Comparison of ENCODE assay signal across 9 cellular contexts in the genomic region with DNA sequence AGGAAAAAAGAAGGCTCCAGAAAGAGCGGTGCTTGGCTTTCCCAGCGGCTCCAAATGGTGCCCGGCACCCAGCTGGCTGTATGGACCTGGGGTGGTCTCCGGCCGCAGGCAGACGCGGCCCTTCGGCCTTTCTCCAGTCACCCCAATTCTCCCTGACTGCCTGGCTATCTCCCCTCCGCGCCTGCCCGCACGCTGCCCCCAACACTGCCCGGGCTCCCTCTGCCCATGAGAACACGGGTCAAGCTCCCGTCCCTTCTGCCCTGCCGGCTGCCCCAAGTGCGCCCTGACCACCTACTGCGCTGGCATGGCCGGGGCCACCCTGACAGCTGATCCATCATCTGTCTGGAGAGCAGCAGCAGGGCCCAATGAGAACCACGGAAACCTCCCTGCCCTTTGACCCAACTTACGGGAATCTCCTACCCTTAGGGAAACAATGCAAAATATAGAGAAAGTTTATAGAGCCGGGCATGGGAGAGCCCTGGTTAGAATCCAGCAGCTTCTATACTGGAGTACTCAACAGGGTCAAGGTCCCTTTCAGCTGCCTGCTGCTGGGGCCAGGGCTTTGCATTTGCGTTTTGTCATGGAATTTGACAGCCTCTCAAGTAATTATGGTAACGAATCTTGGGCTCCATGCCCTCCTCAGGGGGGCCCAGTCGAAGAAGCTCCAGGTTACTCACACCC. TPM values are rescaled to one million over a fixed set of nuclear protein-coding genes. Genes with fewer than 3 reads are reported as not detected.
DNase-seq lines count a peak whose midpoint lies in the region; ATAC-seq and TF ChIP-seq lines count a peak whose summit lies in the region.
"Had no signal": no experiment of that assay in that cellular context is flagged by ENCODE, and none has a peak within 500 bp of the region (broad histone marks: within the 10 kb centered on the region; RNA-seq: fewer than 3 reads in every experiment).

No MANE protein-coding gene starts in this region.

- H3K9me3 ChIP-seq in AG04450 (ENCODE audit: control insufficient read depth, insufficient read depth, low read length) (no peaks in the 10 kb centered on the region), Panc1 (ENCODE audit: control insufficient read depth, insufficient read depth, low read depth, low read length) (no peaks in the 10 kb centered on the region), neuronal stem cell (replicated peaks in 1 of 2; ENCODE audit: control insufficient read depth in 2 of 2, insufficient read depth in 1 of 2, low read depth in 1 of 2, low read length in 2 of 2) (no peaks in the 10 kb centered on the region)

- peak overlapping the region; percentile 50; the same call in 1 of the 2 replicates for H3K4me3 ChIP-seq in AG04450 (ENCODE audit: low read depth, low read length)
- peak overlapping the region; percentile 72 to 85 for H3K4me3 ChIP-seq in Panc1 (ENCODE audit: low read depth in 2 of 2, low read length in 2 of 2)
- peak overlapping the region; percentile 45 to 56 for H3K4me3 ChIP-seq in foreskin fibroblast (ENCODE audit: low read depth in 1 of 2, low read length in 2 of 2)
- H3K4me3 ChIP-seq in neuronal stem cell (ENCODE audit: low read length in 2 of 2) = peak overlapping the region; percentile 42 to 70

- no peak overlapping the region for H2AK5ac ChIP-seq in neuronal stem cell (ENCODE audit: low read depth, low read length)

- peak overlapping the region; percentile 81 for H3K27ac ChIP-seq in AG04450 (ENCODE audit: low read depth, low read length)
- H3K27ac ChIP-seq in Panc1 (ENCODE audit: low read length) = peak overlapping the region; percentile 78
- H3K27ac ChIP-seq in neuronal stem cell (replicated peaks; ENCODE audit: low read length) = no peak overlapping the region

- no peak overlapping the region for H3K23ac ChIP-seq in neuronal stem cell (ENCODE audit: low read depth, low read length, poor library complexity)

- H3K79me1 ChIP-seq in neuronal stem cell (ENCODE audit: low read depth, low read length) = no peaks in the 10 kb centered on the region

- WGBS in neuronal stem cell (ENCODE audit: extremely low coverage in 2 of 2, insufficient read length in 2 of 2, insufficient replicate concordance in 1 of 2), 2 donors = no CpG with 5 or more reads among the region's 25 CpGs

- no peak overlapping the region for H3K4ac ChIP-seq in neuronal stem cell (ENCODE audit: low read length)

- H4K91ac ChIP-seq in neuronal stem cell (ENCODE audit: low read depth, low read length, poor library complexity) = no peak overlapping the region

- H3K4me2 ChIP-seq in neuronal stem cell (ENCODE audit: insufficient read depth, low read length, poor library complexity, severe bottlenecking) = peak overlapping the region; percentile 51

- peak overlapping the region; percentile 63 for H2AFZ ChIP-seq in neuronal stem cell (ENCODE audit: low read length)

- peak overlapping the region; percentile 60 for H3K9ac ChIP-seq in neuronal stem cell (ENCODE audit: low read depth, low read length, poor library complexity)

- intact Hi-C loops in Panc1 (cut with micrococcal nuclease; ENCODE audit: unreplicated experiment) = no loop called here

- no peak overlapping the region for H2BK120ac ChIP-seq in neuronal stem cell (ENCODE audit: low read depth, low read length)

- H3K4me1 ChIP-seq in Panc1 (ENCODE audit: control insufficient read depth, insufficient read depth, low read length) = peaks cover 12% of the 10 kb centered on the region
- peaks cover 5 to 10% of the 10 kb centered on the region in 2 donors for H3K4me1 ChIP-seq in neuronal stem cell (ENCODE audit: control insufficient read depth in 2 of 2, insufficient read depth in 1 of 2, low read depth in 1 of 2, low read length in 2 of 2)

- no peaks in the 10 kb centered on the region for H3K36me3 ChIP-seq in Panc1 (ENCODE audit: control insufficient read depth, insufficient read depth, low read length)
- no peaks in the 10 kb centered on the region for H3K36me3 ChIP-seq in neuronal stem cell (replicated peaks in 1 of 2; ENCODE audit: control insufficient read depth in 2 of 2, insufficient read depth in 2 of 2, low read length in 2 of 2)

- no peak overlapping the region for H4K8ac ChIP-seq in neuronal stem cell (ENCODE audit: low read depth, low read length)

- ATAC-seq in Panc1 = no peak

- CTCF ChIA-PET in AG04450 (lab: Charles Lee) = interaction anchor here (2.9 kb wide), 1 partner anchor 10 kb away, joined by 12 read pairs; no protein-coding TSS in a partner anchor
- CTCF ChIA-PET in Panc1 (lab: Charles Lee) = no interaction called here

- H3K27me3 ChIP-seq in AG04450 (ENCODE audit: control insufficient read depth, insufficient read depth, low read length) = no peaks in the 10 kb centered on the region
- H3K27me3 ChIP-seq in Panc1 (ENCODE audit: control insufficient read depth, insufficient read depth, low read length) = no peaks in the 10 kb centered on the region
- H3K27me3 ChIP-seq in neuronal stem cell (ENCODE audit: control insufficient read depth in 3 of 3, insufficient read depth in 3 of 3, low read depth in 1 of 3, low read length in 3 of 3) = no peaks in the 10 kb centered on the region

- H2BK12ac ChIP-seq in neuronal stem cell (ENCODE audit: low read length) = no peak overlapping the region

- peak overlapping the region; percentile 83 for H3K18ac ChIP-seq in neuronal stem cell (ENCODE audit: low read length)

- no peak overlapping the region for H2BK15ac ChIP-seq in neuronal stem cell (ENCODE audit: low read length)

- in situ Hi-C loops in Panc1 (cut with HindIII; ENCODE audit: low pct_unique_long_range_greater_than_20kb, low sequenced_read_pairs) = no loop called here

- H3K14ac ChIP-seq in neuronal stem cell (ENCODE audit: low read length) = no peak overlapping the region

- POLR2A ChIA-PET in AG04450 (lab: Yijun Ruan, JAX) = interaction anchor here (0.6 to 2.7 kb wide), 3 partner anchors 24 to 30 kb away, joined by 3 to 12 read pairs (median 8); partner anchors contain the start of genes IKBKG and SLC10A3
- POLR2A ChIA-PET in Panc1 (lab: Charles Lee) = no interaction called here

- no TSS peak for BruUV-seq in Panc1 (replicated peaks; lab: Mats Ljungman, UMichigan)

- DNase-seq in AG04450 (ENCODE audit: low read depth, low spot score) = no peak
- no peak for DNase-seq in Panc1 (ENCODE audit: low read depth, low spot score)
- DNase-seq in foreskin fibroblast = no peak
- DNase-seq in neuronal stem cell (ENCODE audit: low spot score) = no peak
- DNase-seq in NCI-H2196 treated with DMSO at 0.1 percent for 48 hours (lab: John Stamatoyannopoulos, UW; ENCODE audit: unreplicated experiment) = no peak
- DNase-seq in stimulated activated CD4-positive, alpha-beta T cell treated with anti-CD3 and anti-CD28 coated beads, Interleukin-4, amount 100 ng/mL, for 1 hour = no peak
- no peak for DNase-seq in amniotic stem cell (lab: John Stamatoyannopoulos, UW)
- no peak for DNase-seq in activated gamma-delta T cell (lab: John Stamatoyannopoulos, UW)
- DNase-seq: kidney glomerular epithelial cell had no signal

- TF ChIP-seq CTCF in AG04450 (IDR thresholded peaks at IDR 0.05; ENCODE audit: low read depth, low read length) (no peak), Panc1 (IDR thresholded peaks at IDR 0.05) (no peak), foreskin fibroblast (IDR thresholded peaks at IDR 0.05; ENCODE audit: low read depth, low read length) (no peak)

- peak overlapping the region; percentile 39 for H2BK5ac ChIP-seq in neuronal stem cell (ENCODE audit: low read length)

RNA-seq across cellular contexts. Expression of gene FAM3A, which starts 1.2 kb away (rescaled TPM):
- 15.5 and 19.5 TPM in 2 replicates for polyA plus RNA-seq in AG04450 (2011; rRNA removed)
- 10.0 and 11.9 TPM in 2 replicates for polyA minus RNA-seq in AG04450 (2011; rRNA and poly(A)+ RNA removed)
- 88.8 TPM for total RNA-seq in Panc1 (2021; ENCODE audit: unreplicated experiment)
- polyA plus RNA-seq in Panc1 (2012; ENCODE audit: insufficient read length) = 137 TPM
- 12.9 TPM for polyA plus RNA-seq in neuronal stem cell (2013, experiment 1 of 2)
- polyA plus RNA-seq in neuronal stem cell (2013, experiment 2 of 2) = 14.6 TPM

RNA-seq across cellular contexts. Expression of gene SLC10A3, which starts 26.8 kb away (rescaled TPM):
- polyA plus RNA-seq in AG04450 (2011; rRNA removed) = 10.1 and 13.8 TPM in 2 replicates
- polyA minus RNA-seq in AG04450 (2011; rRNA and poly(A)+ RNA removed) = 9.7 and 17.6 TPM in 2 replicates
- 64.1 TPM for total RNA-seq in Panc1 (2021; ENCODE audit: unreplicated experiment)
- polyA plus RNA-seq in Panc1 (2012; ENCODE audit: insufficient read length) = 92.1 TPM
- polyA plus RNA-seq in neuronal stem cell (2013, experiment 1 of 2) = 4.4 TPM
- 4.5 TPM for polyA plus RNA-seq in neuronal stem cell (2013, experiment 2 of 2)

RNA-seq across cellular contexts. Expression of gene G6PD, which starts 29.4 kb away (rescaled TPM):
- polyA plus RNA-seq in AG04450 (2011; rRNA removed) = 172 and 244 TPM in 2 replicates
- polyA minus RNA-seq in AG04450 (2011; rRNA and poly(A)+ RNA removed) = 140 and 215 TPM in 2 replicates
- 615 TPM for total RNA-seq in Panc1 (2021; ENCODE audit: unreplicated experiment)
- polyA plus RNA-seq in Panc1 (2012; ENCODE audit: insufficient read length) = 973 TPM
- polyA plus RNA-seq in neuronal stem cell (2013, experiment 1 of 2) = 40.6 TPM
- 41.3 TPM for polyA plus RNA-seq in neuronal stem cell (2013, experiment 2 of 2)

RNA-seq across cellular contexts. Expression of gene IKBKG, which starts 30.2 kb away (rescaled TPM):
- polyA plus RNA-seq in AG04450 (2011; rRNA removed) = 25.1 and 35.8 TPM in 2 replicates
- 12.6 and 20.1 TPM in 2 replicates for polyA minus RNA-seq in AG04450 (2011; rRNA and poly(A)+ RNA removed)
- 76.3 TPM for total RNA-seq in Panc1 (2021; ENCODE audit: unreplicated experiment)
- 104 TPM for polyA plus RNA-seq in Panc1 (2012; ENCODE audit: insufficient read length)
- 9.7 TPM for polyA plus RNA-seq in neuronal stem cell (2013, experiment 1 of 2)
- polyA plus RNA-seq in neuronal stem cell (2013, experiment 2 of 2) = 9.8 TPM

RNA-seq across cellular contexts. Expression of gene UBL4A, which starts 30.8 kb away (rescaled TPM):
- 17.4 and 20.5 TPM in 2 replicates for polyA plus RNA-seq in AG04450 (2011; rRNA removed)
- 18.5 and 25.3 TPM in 2 replicates for polyA minus RNA-seq in AG04450 (2011; rRNA and poly(A)+ RNA removed)
- total RNA-seq in Panc1 (2021; ENCODE audit: unreplicated experiment) = 65.4 TPM
- polyA plus RNA-seq in Panc1 (2012; ENCODE audit: insufficient read length) = 96.8 TPM
- polyA plus RNA-seq in neuronal stem cell (2013, experiment 1 of 2) = 15.7 TPM
- 15.4 TPM for polyA plus RNA-seq in neuronal stem cell (2013, experiment 2 of 2)
